Comparison of ENCODE assay signal across 10 cellular contexts in the genomic region with DNA sequence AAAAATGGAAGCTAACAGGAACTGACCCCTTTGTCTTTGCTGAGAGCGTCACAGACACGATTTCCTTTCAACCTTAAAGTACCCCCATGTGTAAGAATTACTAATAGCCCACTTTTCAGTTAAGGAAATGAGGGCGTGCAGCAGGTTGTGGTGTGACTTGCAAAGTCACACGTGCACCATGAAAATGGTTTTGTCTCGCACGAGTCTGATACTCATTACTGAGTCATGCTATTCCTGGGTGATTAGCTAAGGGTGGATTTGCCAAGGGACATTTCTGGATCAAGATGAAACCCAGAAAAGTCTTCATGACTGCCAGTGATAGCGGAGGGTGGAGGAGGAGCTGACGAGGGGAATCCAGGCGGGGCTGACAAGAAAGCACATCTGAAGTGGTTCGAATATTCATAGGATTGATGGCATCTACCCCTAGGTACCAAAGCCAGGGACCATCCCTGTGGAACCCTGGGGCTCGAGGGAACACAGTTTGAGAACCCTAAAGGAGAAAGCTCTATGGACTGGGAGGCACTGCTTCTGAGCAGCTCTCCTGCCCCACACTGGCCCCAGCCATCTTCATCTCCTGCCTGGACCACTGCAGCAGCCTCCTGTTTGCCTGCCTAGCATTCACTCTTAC. TPM values are rescaled to one million over a fixed set of nuclear protein-coding genes. Genes with fewer than 3 reads are reported as not detected.
A peak's percentile ranks its signal among the peaks of the same experiment; 100 is the strongest.
DNase-seq lines count a peak whose midpoint lies in the region; ATAC-seq and TF ChIP-seq lines count a peak whose summit lies in the region.
"Had no signal": no experiment of that assay in that cellular context is flagged by ENCODE, and none has a peak within 500 bp of the region (broad histone marks: within the 10 kb centered on the region; RNA-seq: fewer than 3 reads in every experiment).

No MANE protein-coding gene starts in this region.

- 0 out of 2 replicates have a peak overlapping the region, but pooled peaks have one; percentile 32 for H2BK20ac ChIP-seq in IMR-90 (ENCODE audit: low read depth, low read length)

- H2BK120ac ChIP-seq in IMR-90 (ENCODE audit: low read depth, low read length) = no peak overlapping the region; the same call in 1 of the 2 replicates

- H3K36me3 ChIP-seq in IMR-90 (ENCODE audit: control insufficient read depth, insufficient read depth, low read length) (no peaks in the 10 kb centered on the region; the same call in 1 of the 2 replicates), osteoblast (ENCODE audit: insufficient read depth, low read length) (no peaks in the 10 kb centered on the region)

- dilution Hi-C loops in IMR-90 (cut with HindIII; ENCODE audit: low sequenced_read_pairs, unreplicated experiment) = no loop called here

- H4K91ac ChIP-seq in IMR-90 (ENCODE audit: insufficient read depth, low read depth, low read length) = no peak overlapping the region

- ATAC-seq in IMR-90 (ENCODE audit: low read depth) (no peak), HG03457 (IDR thresholded peaks at IDR 0.05; ENCODE audit: unreplicated experiment) (no peak)
- ATAC-seq: HCT116 had no signal

- TF ChIP-seq CTCF in IMR-90 (conservative IDR thresholded peaks at IDR 0.05; ENCODE audit: low read depth, low read length) (no peak), osteoblast (IDR thresholded peaks at IDR 0.05; ENCODE audit: extremely low read depth, low read depth, low read length) (no peak), dorsolateral prefrontal cortex (IDR thresholded peaks at IDR 0.05 in 54 of 56, conservative IDR thresholded peaks at IDR 0.05 in 2 of 56; ENCODE audit: low read depth in 1 of 56, partially characterized antibody in 56 of 56) (no peak)

- no peaks in the 10 kb centered on the region for H3K79me2 ChIP-seq in osteoblast (ENCODE audit: insufficient read depth, low read length)

- no peaks in the 10 kb centered on the region for H3K9me3 ChIP-seq in IMR-90 (ENCODE audit: control insufficient read depth, insufficient read depth, low read length)
- no peaks in the 10 kb centered on the region for H3K9me3 ChIP-seq in osteoblast (ENCODE audit: low read depth, low read length)

- peak; percentile 22; the same call in 1 of the 2 replicates for TF ChIP-seq POLR2A in IMR-90 (IDR thresholded peaks at IDR 0.05; ENCODE audit: low read depth, low read length)

- H4K20me1 ChIP-seq in IMR-90 (ENCODE audit: insufficient read depth, low read length) = no peaks in the 10 kb centered on the region
- no peaks in the 10 kb centered on the region for H4K20me1 ChIP-seq in osteoblast (ENCODE audit: insufficient read depth, low read length)

- H3K9ac ChIP-seq in IMR-90 (ENCODE audit: low read depth, low read length) = no peak overlapping the region

- peak overlapping the region; percentile 22; the same call in 1 of the 2 replicates for H2AK5ac ChIP-seq in IMR-90 (ENCODE audit: low read depth, low read length)

- peak overlapping the region; percentile 53 for H3K14ac ChIP-seq in IMR-90 (replicated peaks; ENCODE audit: low read depth, low read length)

- POLR2A ChIA-PET in IMR-90 (lab: Charles Lee; ENCODE audit: unreplicated experiment) = no interaction called here

- 58% methylated on average over 3 of the region's 11 CpGs; no CpG with 5 or more reads in 1 of the 2 experiments for WGBS in IMR-90 (ENCODE audit: extremely low coverage in 2 of 2, insufficient read length in 1 of 2), 2 experiments

- no peak overlapping the region for H3K56ac ChIP-seq in IMR-90 (ENCODE audit: extremely low read depth, insufficient read depth, low read length)

- TF ChIP-seq RAD21 in IMR-90 (IDR thresholded peaks at IDR 0.05; ENCODE audit: low read length) = no peak

- peak overlapping the region; percentile 7 for H3K4ac ChIP-seq in IMR-90 (ENCODE audit: low read depth, low read length)

- CTCF ChIA-PET in IMR-90 (lab: Yijun Ruan, JAX) = interaction anchor here (0.7 kb wide), 1 partner anchor 41 kb away, joined by 3 read pairs; no protein-coding TSS in a partner anchor

- no peaks in the 10 kb centered on the region; the same call in 1 of the 2 replicates for H3K9me1 ChIP-seq in IMR-90 (ENCODE audit: insufficient read depth, low read length)

- H3K27me3 ChIP-seq in IMR-90 (ENCODE audit: control insufficient read depth, insufficient read depth, low read length) (no peaks in the 10 kb centered on the region), osteoblast (ENCODE audit: insufficient read depth, low read length) (peaks cover 3% of the 10 kb centered on the region), dorsolateral prefrontal cortex (peaks cover 0 to 50% (median 27%) of the 10 kb centered on the region in 45 donors)

- intact Hi-C loops in IMR-90 (cut with micrococcal nuclease) = no loop called here
- intact Hi-C loops in dorsolateral prefrontal cortex (cut with DNase I) = no loop called here

- DNase-seq in GM03348 (ENCODE audit: low spot score) (peak; percentile 73), IMR-90 (peak; percentile 78), dermis microvascular lymphatic vessel endothelial cell (ENCODE audit: low read depth in 2 of 2) (peak; percentile 57 to 75), osteoblast (ENCODE audit: insufficient read length, low spot score, missing footprints) (no peak), middle frontal gyrus (ENCODE audit: extremely low spot score, low spot score) (no peak), dorsolateral prefrontal cortex (no peak)
- DNase-seq: NCI-H1105 treated with DMSO at 0.1 percent for 48 hours, NCI-H82 had no signal

- H2BK5ac ChIP-seq in IMR-90 (ENCODE audit: low read depth, low read length, poor library complexity, severe bottlenecking) = no peak overlapping the region

- no peak overlapping the region for H4K5ac ChIP-seq in IMR-90 (ENCODE audit: low read depth, low read length)

- H3K27ac ChIP-seq in IMR-90 (ENCODE audit: insufficient read depth, low read length) (no peak overlapping the region), osteoblast (ENCODE audit: low read depth, low read length) (peak overlapping the region; percentile 71), dorsolateral prefrontal cortex (no peak overlapping the region)

- H2AK9ac ChIP-seq in IMR-90 (replicated peaks; ENCODE audit: low read depth, low read length, poor library complexity) = peak overlapping the region; percentile 61

- H3K4me3 ChIP-seq in IMR-90 (ENCODE audit: insufficient read depth, low read depth, low read length) (no peak overlapping the region), osteoblast (ENCODE audit: insufficient read depth, low read length) (no peak overlapping the region), dorsolateral prefrontal cortex (no peak overlapping the region)

- H3K4me2 ChIP-seq in IMR-90 (ENCODE audit: low read depth, low read length) (no peak overlapping the region), osteoblast (ENCODE audit: insufficient read depth, low read length) (peak overlapping the region; percentile 49)

- no peak overlapping the region; a peak in 1 of 4 replicates for H4K8ac ChIP-seq in IMR-90 (ENCODE audit: low read depth in 2 of 2, low read length in 2 of 2)

- in situ Hi-C loops in IMR-90 (cut with MboI; ENCODE audit: low sequenced_read_pairs) = no loop called here

- H3K23ac ChIP-seq in IMR-90 (ENCODE audit: low read depth, low read length) = peak overlapping the region; percentile 51; the same call in 1 of the 2 replicates

- H2BK15ac ChIP-seq in IMR-90 (ENCODE audit: low read depth, low read length) = peak overlapping the region; percentile 13; the same call in 1 of the 3 replicates

- BruUV-seq in IMR-90 (replicated peaks; lab: Mats Ljungman, UMichigan) = no TSS peak

- no peaks in the 10 kb centered on the region for H3K4me1 ChIP-seq in IMR-90 (ENCODE audit: control insufficient read depth, insufficient read depth, low read length)
- H3K4me1 ChIP-seq in osteoblast (ENCODE audit: insufficient read depth, low read length) = peaks cover 13% of the 10 kb centered on the region

- H2AFZ ChIP-seq in IMR-90 (replicated peaks; ENCODE audit: low read length, poor library complexity) (peak overlapping the region; percentile 23), osteoblast (ENCODE audit: low read length) (no peak overlapping the region)

- no peak overlapping the region for H3K18ac ChIP-seq in IMR-90 (ENCODE audit: low read depth, low read length)

- H3K79me1 ChIP-seq in IMR-90 (ENCODE audit: low read depth in 1 of 2, low read length in 2 of 2) = peaks cover 3 to 5% of the 10 kb centered on the region in 2 experiments; a peak in 2 of 4 replicates

TF ChIP-seq in IMR-90, 13 proteins besides CTCF, POLR2A, EP300 and RAD21 (continues in another document):
- no peak for TF ChIP-seq CHD1 (IDR thresholded peaks at IDR 0.05; ENCODE audit: low read depth, low read length)
- peak; percentile 33; the same call in 1 of the 2 replicates for TF ChIP-seq FOS (IDR thresholded peaks at IDR 0.05; ENCODE audit: low read depth, low read length)
- TF ChIP-seq SMC3 (IDR thresholded peaks at IDR 0.05; ENCODE audit: low read depth, low read length) = no peak
- TF ChIP-seq CEBPB (IDR thresholded peaks at IDR 0.05; ENCODE audit: low read depth, low read length) = 0 out of 2 replicates have a peak, but pooled peaks have one; percentile 7
- TF ChIP-seq MAZ (IDR thresholded peaks at IDR 0.05; ENCODE audit: borderline replicate concordance, low read depth, low read length) = no peak
- peak; percentile 96 for TF ChIP-seq BHLHE40 (IDR thresholded peaks at IDR 0.05; ENCODE audit: low read depth, low read length)
- TF ChIP-seq MXI1 (IDR thresholded peaks at IDR 0.05; ENCODE audit: borderline replicate concordance, low read depth, low read length) = no peak
- no peak for TF ChIP-seq RFX5 (IDR thresholded peaks at IDR 0.05; ENCODE audit: low read depth, low read length)
- TF ChIP-seq, protein P1, sequence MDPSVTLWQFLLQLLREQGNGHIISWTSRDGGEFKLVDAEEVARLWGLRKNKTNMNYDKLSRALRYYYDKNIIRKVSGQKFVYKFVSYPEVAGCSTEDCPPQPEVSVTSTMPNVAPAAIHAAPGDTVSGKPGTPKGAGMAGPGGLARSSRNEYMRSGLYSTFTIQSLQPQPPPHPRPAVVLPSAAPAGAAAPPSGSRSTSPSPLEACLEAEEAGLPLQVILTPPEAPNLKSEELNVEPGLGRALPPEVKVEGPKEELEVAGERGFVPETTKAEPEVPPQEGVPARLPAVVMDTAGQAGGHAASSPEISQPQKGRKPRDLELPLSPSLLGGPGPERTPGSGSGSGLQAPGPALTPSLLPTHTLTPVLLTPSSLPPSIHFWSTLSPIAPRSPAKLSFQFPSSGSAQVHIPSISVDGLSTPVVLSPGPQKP (IDR thresholded peaks at IDR 0.05; ENCODE audit: borderline replicate concordance, low read depth, low read length) = no peak

RNA-seq across cellular contexts. Expression of a gene that starts 12.1 kb away (rescaled TPM):
- total RNA-seq in IMR-90 (2012; rRNA removed) = 0.18 and 0.28 TPM in 2 replicates
- 0.38 and 0.44 TPM in 2 replicates for polyA plus RNA-seq in IMR-90 (2012; rRNA removed)
- polyA plus RNA-seq in IMR-90 (2012; cell fraction: cytosol; rRNA removed) = 0.16 and 0.22 TPM in 2 replicates
- polyA plus RNA-seq in IMR-90 (2012; cell fraction: nucleus; rRNA removed; ENCODE audit: low replicate concordance) = 0.70 and 0.74 TPM in 2 replicates
- 2.4 and 2.7 TPM in 2 replicates for total RNA-seq in dermis microvascular lymphatic vessel endothelial cell
- total RNA-seq in osteoblast = 0.29 and 0.36 TPM in 2 replicates
- total RNA-seq in dorsolateral prefrontal cortex = 10 to 100 TPM in 1 of 120 experiments, 1 to 10 TPM in 119; 1.6 to 11.4 (median 4.1) TPM

Comparison
In these comparisons a context has a peak if more than half of its experiments do, and no peak if none do; other contexts are left out.
1. DNase-seq: peak in GM03348 (single experiment), IMR-90 (single experiment) and dermis microvascular lymphatic vessel endothelial cell (2 of 2); none in osteoblast (single experiment), middle frontal gyrus (single experiment) and dorsolateral prefrontal cortex (0 of 10).